ENCODE assay signal across 8 cellular contexts in the genomic region with DNA sequence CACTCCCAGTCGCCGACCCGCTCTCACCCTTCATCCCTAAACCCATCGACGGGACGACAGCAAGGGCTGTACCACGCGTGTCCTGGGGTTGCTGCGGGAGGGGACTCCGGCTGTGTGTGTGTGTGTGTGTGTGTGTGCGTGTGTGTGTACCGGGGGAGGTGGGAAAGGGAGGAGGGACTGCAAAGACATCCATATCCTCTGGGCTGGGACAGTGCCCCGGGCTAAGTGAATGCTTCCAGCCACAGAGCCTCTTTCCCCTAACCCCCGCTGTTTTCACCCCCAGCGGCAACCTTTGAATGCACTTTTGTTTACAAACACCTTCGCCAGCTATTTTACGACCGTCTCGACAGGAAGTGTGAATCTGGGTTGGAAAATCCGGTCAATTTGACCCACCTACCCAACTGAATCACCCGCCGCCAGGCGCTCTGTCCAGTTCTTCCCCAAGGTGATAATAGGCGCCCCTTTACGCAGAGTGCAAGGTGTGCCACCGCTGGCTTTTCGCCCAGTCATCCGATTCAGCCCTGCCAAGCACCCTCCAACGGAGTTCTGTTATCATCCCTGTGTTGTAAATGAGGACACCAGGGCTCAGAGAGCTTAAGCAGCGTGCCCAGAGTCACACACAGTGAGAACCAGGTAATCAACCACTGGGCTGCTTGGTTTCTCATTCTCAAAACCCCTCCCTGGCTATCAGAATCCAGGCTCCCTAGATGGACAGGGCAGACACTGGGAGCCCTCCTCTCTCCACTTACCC. TPM values are rescaled to one million over a fixed set of nuclear protein-coding genes. Genes with fewer than 3 reads are reported as not detected.
A peak's percentile ranks its signal among the peaks of the same experiment; 100 is the strongest.
DNase-seq lines count a peak whose midpoint lies in the region; TF ChIP-seq lines count a peak whose summit lies in the region.

No MANE protein-coding gene starts in this region.

- peaks cover 8% of the 10 kb centered on the region for H3F3A ChIP-seq in smooth muscle cell (ENCODE audit: low read depth)

- peaks cover 32% of the 10 kb centered on the region for H3K79me2 ChIP-seq in smooth muscle cell (ENCODE audit: low read depth)

- peaks cover 36% of the 10 kb centered on the region for H4K20me1 ChIP-seq in smooth muscle cell (ENCODE audit: low read depth)

- in situ Hi-C loops in Caki2 (cut with HindIII; ENCODE audit: low pct_unique_long_range_greater_than_20kb, low sequenced_read_pairs), result no loop called here

- TF ChIP-seq CTCF in smooth muscle cell (IDR thresholded peaks at IDR 0.05; ENCODE audit: borderline replicate concordance, insufficient read depth, poor library complexity, severe bottlenecking), result no peak

- H3K4me3 ChIP-seq in iPS-18c (ENCODE audit: insufficient read depth, low read depth, low read length), result peak overlapping the region; percentile 97
- peak overlapping the region; percentile 72 for H3K4me3 ChIP-seq in smooth muscle cell

- peak overlapping the region; percentile 79 for H3K4me2 ChIP-seq in smooth muscle cell

- H3K9ac ChIP-seq in smooth muscle cell (ENCODE audit: low read depth), result peak overlapping the region; percentile 99

- 4 to 14% (median 12%) methylated on average over 27 to 30 of the region's 30 CpGs for WGBS in adipose tissue, 3 donors
- 6% methylated on average over 29 of the region's 30 CpGs for WGBS in smooth muscle cell (ENCODE audit: low lambda C conversion rate)

- no peaks in the 10 kb centered on the region for H3K27me3 ChIP-seq in smooth muscle cell (ENCODE audit: low read depth)

- H3K27ac ChIP-seq in adipose tissue (ENCODE audit: low read depth, low read length), result peak overlapping the region; percentile 94
- peak overlapping the region; percentile 99 for H3K27ac ChIP-seq in smooth muscle cell (ENCODE audit: low read depth)

- H3K4me1 ChIP-seq in smooth muscle cell (ENCODE audit: low read depth), result peaks cover 28% of the 10 kb centered on the region

- H3K9me3 ChIP-seq in iPS-18c (ENCODE audit: control insufficient read depth, insufficient read depth, low read length) (no peaks in the 10 kb centered on the region), smooth muscle cell (replicated peaks; ENCODE audit: low read depth) (no peaks in the 10 kb centered on the region)

- DNase-seq in Caki2 (ENCODE audit: low read depth) (peak; percentile 93), LoVo (ENCODE audit: low spot score) (peak; percentile 88), smooth muscle cell (lab: John Stamatoyannopoulos, UW; ENCODE audit: unreplicated experiment) (peak; percentile 61)
- DNase-seq in NK-92 treated with Interleukin-12 subunit alpha and Interleukin-12 subunit beta, amount 100 ng/mL, for 24 hours (lab: John Stamatoyannopoulos, UW), result no peak
- DNase-seq in activated CD4-positive, alpha-beta T cell treated with anti-CD3 and anti-CD28 coated beads for 48 hours, result no peak
- no peak for DNase-seq in effector CD8-positive, alpha-beta T cell (lab: John Stamatoyannopoulos, UW)

- H3K36me3 ChIP-seq in smooth muscle cell (ENCODE audit: low read depth), result no peaks in the 10 kb centered on the region

- peak overlapping the region; percentile 89 for H2AFZ ChIP-seq in smooth muscle cell (ENCODE audit: low read depth)

RNA-seq across cellular contexts. Expression of a gene that starts 0.7 kb away (rescaled TPM):
- 85.0 and 114 TPM in 2 replicates for total RNA-seq in Caki2 (2014; rRNA removed; shearing (Covaris generic); ENCODE audit: low replicate concordance)
- 100 to 1,000 TPM in 1 of 3 donors, 10 to 100 TPM in 2; 13.8 to 174 (median 45.0) TPM for polyA plus RNA-seq in adipose tissue
- 103 and 114 TPM in 2 replicates for total RNA-seq in smooth muscle cell
- 92.1 and 109 TPM in 2 replicates for polyA plus RNA-seq in smooth muscle cell

Comparison
In these comparisons a context has a peak if more than half of its experiments do, and no peak if none do; other contexts are left out.
1. DNase-seq: peak in Caki2 (single experiment), LoVo (single experiment) and smooth muscle cell (single experiment); none in NK-92 treated with Interleukin-12 subunit alpha and Interleukin-12 subunit beta, amount 100 ng/mL, for 24 hours (single experiment), activated CD4-positive, alpha-beta T cell treated with anti-CD3 and anti-CD28 coated beads for 48 hours (single experiment) and effector CD8-positive, alpha-beta T cell (single experiment).